ENCODE assay signal across 1 cellular context in genomic region chr1:9922342-9922741, GRCh38.
TF ChIP-seq lines count a peak whose summit lies in the region.

No MANE protein-coding gene starts in this region.

TF ChIP-seq in K562, 482 proteins besides CTCF, POLR2A, EP300 and RAD21:
- TF ChIP-seq ADNP (tag; IDR thresholded peaks at IDR 0.05) (no peak), RB1 (IDR thresholded peaks at IDR 0.05; ENCODE audit: low read depth) (no peak), ZNF518B (CRISPR knock-in tag; IDR thresholded peaks at IDR 0.05) (no peak), ZNF232 (CRISPR knock-in tag; IDR thresholded peaks at IDR 0.05) (no peak), ILF3 (IDR thresholded peaks at IDR 0.05; ENCODE audit: borderline replicate concordance) (no peak), PCBP2 (IDR thresholded peaks at IDR 0.05; ENCODE audit: low read depth, low read length, poor library complexity, severe bottlenecking) (no peak)
